Comparison of ENCODE assay signal across 23 cellular contexts in genomic region chr9:126643945-126644527, GRCh38. TPM values are rescaled to one million over a fixed set of nuclear protein-coding genes. Genes with fewer than 3 reads are reported as not detected.
DNase-seq lines count a peak whose midpoint lies in the region; ATAC-seq and TF ChIP-seq lines count a peak whose summit lies in the region.
"Had no signal": no experiment of that assay in that cellular context is flagged by ENCODE, and none has a peak within 500 bp of the region (broad histone marks: within the 10 kb centered on the region; RNA-seq: fewer than 3 reads in every experiment).

No MANE protein-coding gene starts in this region.

- no peak overlapping the region for H2BK120ac ChIP-seq in neuronal stem cell (ENCODE audit: low read depth, low read length)

- no peak for TF ChIP-seq CTCF in HEK293 (tag by site-specific recombination; IDR thresholded peaks at IDR 0.05)
- TF ChIP-seq CTCF in WERI-Rb-1 (IDR thresholded peaks at IDR 0.05; ENCODE audit: low read depth, low read length) = no peak

- H3K9me3 ChIP-seq in HEK293 (ENCODE audit: control insufficient read depth, insufficient read depth, low read depth, low read length) (no peaks in the 10 kb centered on the region), WERI-Rb-1 (ENCODE audit: severe bottlenecking) (no peaks in the 10 kb centered on the region), neuronal stem cell (replicated peaks in 1 of 2; ENCODE audit: control insufficient read depth in 2 of 2, insufficient read depth in 1 of 2, low read depth in 1 of 2, low read length in 2 of 2) (no peaks in the 10 kb centered on the region), Karpas-422 (ENCODE audit: low read length) (no peaks in the 10 kb centered on the region)

- H2BK12ac ChIP-seq in neuronal stem cell (ENCODE audit: low read length) = no peak overlapping the region

- no peak overlapping the region for H2BK15ac ChIP-seq in neuronal stem cell (ENCODE audit: low read length)

- no peak overlapping the region for H3K23ac ChIP-seq in neuronal stem cell (ENCODE audit: low read depth, low read length, poor library complexity)

- H3K4ac ChIP-seq in neuronal stem cell (ENCODE audit: low read length) = no peak overlapping the region

- H3K36me3 ChIP-seq in HEK293 (ENCODE audit: control insufficient read depth in 2 of 2, insufficient read depth in 1 of 2, low read length in 2 of 2) (no peaks in the 10 kb centered on the region), WERI-Rb-1 (no peaks in the 10 kb centered on the region), neuronal stem cell (replicated peaks in 1 of 2; ENCODE audit: control insufficient read depth in 2 of 2, insufficient read depth in 2 of 2, low read length in 2 of 2) (no peaks in the 10 kb centered on the region), Karpas-422 (ENCODE audit: insufficient read depth, low read length) (no peaks in the 10 kb centered on the region)

- no peak overlapping the region for H3K4me3 ChIP-seq in HEK293 (ENCODE audit: low read depth, low read length)
- no peak overlapping the region for H3K4me3 ChIP-seq in WERI-Rb-1 (ENCODE audit: low read depth, low read length)
- H3K4me3 ChIP-seq in neuronal stem cell (ENCODE audit: low read length in 2 of 2) = no peak overlapping the region
- H3K4me3 ChIP-seq in Karpas-422 (ENCODE audit: low read length) = no peak overlapping the region
- H3K4me3 ChIP-seq: GM12878, GM23248 had no signal

- H3K27ac ChIP-seq in HEK293 (ENCODE audit: extremely low read depth, low read depth, low read length) = no peak overlapping the region
- peak overlapping the region; percentile 20; the same call in 1 of the 2 replicates for H3K27ac ChIP-seq in WERI-Rb-1
- no peak overlapping the region for H3K27ac ChIP-seq in neuronal stem cell (replicated peaks; ENCODE audit: low read length)
- H3K27ac ChIP-seq in Karpas-422 (ENCODE audit: low read length) = no peak overlapping the region
- H3K27ac ChIP-seq: 22Rv1, GM23248, RWPE1 had no signal

- no peaks in the 10 kb centered on the region for H3K27me3 ChIP-seq in WERI-Rb-1 (ENCODE audit: insufficient read depth, low read depth, severe bottlenecking)
- peaks cover 0 to 100% (median 54%) of the 10 kb centered on the region in 3 experiments for H3K27me3 ChIP-seq in neuronal stem cell (ENCODE audit: control insufficient read depth in 3 of 3, insufficient read depth in 3 of 3, low read depth in 1 of 3, low read length in 3 of 3)
- no peaks in the 10 kb centered on the region for H3K27me3 ChIP-seq in Karpas-422 (ENCODE audit: low read length)

- peak; percentile 37 for DNase-seq in DMS53 (lab: John Stamatoyannopoulos, UW)
- no peak for DNase-seq in DMS53 treated with DMSO at 0.1 percent for 48 hours (lab: John Stamatoyannopoulos, UW; ENCODE audit: unreplicated experiment)
- peak; percentile 40 for DNase-seq in WERI-Rb-1
- DNase-seq in neuronal stem cell (ENCODE audit: low spot score) = no peak
- DNase-seq in Karpas-422 = no peak
- DNase-seq in left lobe of liver (ENCODE audit: low spot score) = no peak
- DNase-seq: GM23248, KBM-7, MV-4-11, NCI-H1436, NCI-H1930, NCI-H2171, NCI-H446, NCI-H82, SIG-M5 had no signal

- H2AFZ ChIP-seq in neuronal stem cell (ENCODE audit: low read length) (no peak overlapping the region), Karpas-422 (ENCODE audit: low read length) (no peak overlapping the region)
- H2AFZ ChIP-seq: GM23248 had no signal

- WGBS in neuronal stem cell (ENCODE audit: extremely low coverage in 2 of 2, insufficient read length in 2 of 2, insufficient replicate concordance in 1 of 2), 2 donors = no CpG with 5 or more reads among the region's 16 CpGs

- no peaks in the 10 kb centered on the region for H3K79me1 ChIP-seq in neuronal stem cell (ENCODE audit: low read depth, low read length)

- POLR2A ChIA-PET in HEK293 (lab: Yijun Ruan, JAX) = interaction anchor here (1.3 kb wide), 1 partner anchor 31 kb away, joined by 3 read pairs; the partner anchor contains the start of gene LMX1B

- H2BK5ac ChIP-seq in neuronal stem cell (ENCODE audit: low read length) = no peak overlapping the region

- H4K20me1 ChIP-seq in Karpas-422 (ENCODE audit: insufficient read depth, low read depth, low read length) = no peaks in the 10 kb centered on the region; the same call in 1 of the 2 replicates

- H3K14ac ChIP-seq in neuronal stem cell (ENCODE audit: low read length) = no peak overlapping the region

- ATAC-seq in GM18873 (IDR thresholded peaks at IDR 0.05; ENCODE audit: low FRiP score, unreplicated experiment) (no peak), left lobe of liver (no peak)
- ATAC-seq: GM12878, HCT116, HepG2 had no signal

- H2AK5ac ChIP-seq in neuronal stem cell (ENCODE audit: low read depth, low read length) = no peak overlapping the region

- H4K91ac ChIP-seq in neuronal stem cell (ENCODE audit: low read depth, low read length, poor library complexity) = no peak overlapping the region

- peak overlapping the region; percentile 37 for H3K18ac ChIP-seq in neuronal stem cell (ENCODE audit: low read length)

- H3K9ac ChIP-seq in neuronal stem cell (ENCODE audit: low read depth, low read length, poor library complexity) (no peak overlapping the region), Karpas-422 (ENCODE audit: low read length) (no peak overlapping the region)
- H3K9ac ChIP-seq: GM23248 had no signal

- H3K79me2 ChIP-seq in Karpas-422 (ENCODE audit: low read length) = no peaks in the 10 kb centered on the region

- H3K9me2 ChIP-seq in Karpas-422 (replicated peaks; ENCODE audit: insufficient read depth, low read length) = no peaks in the 10 kb centered on the region

- H3K4me2 ChIP-seq in neuronal stem cell (ENCODE audit: insufficient read depth, low read length, poor library complexity, severe bottlenecking) (no peak overlapping the region), Karpas-422 (ENCODE audit: low read depth, low read length, poor library complexity, severe bottlenecking) (no peak overlapping the region)

- CTCF ChIA-PET in HEK293 (lab: Yijun Ruan, JAX) = interaction anchor here (1.1 kb wide), 1 partner anchor 63 kb away, joined by 3 read pairs; no protein-coding TSS in a partner anchor

- H4K8ac ChIP-seq in neuronal stem cell (ENCODE audit: low read depth, low read length) = no peak overlapping the region

- peaks cover 5% of the 10 kb centered on the region; the same call in 1 of the 2 replicates for H3K4me1 ChIP-seq in HEK293 (ENCODE audit: control insufficient read depth, insufficient read depth, low read length)
- H3K4me1 ChIP-seq in neuronal stem cell (ENCODE audit: control insufficient read depth in 2 of 2, insufficient read depth in 1 of 2, low read depth in 1 of 2, low read length in 2 of 2) = peaks cover 0 to 5% of the 10 kb centered on the region in 2 donors
- H3K4me1 ChIP-seq in Karpas-422 (ENCODE audit: low read length) = no peaks in the 10 kb centered on the region

TF ChIP-seq in HEK293, 187 proteins besides CTCF, POLR2A, EP300 and RAD21:
- TF ChIP-seq ZBTB21 (tag by site-specific recombination; IDR thresholded peaks at IDR 0.05) (no peak), PRDM1 (tag by site-specific recombination; IDR thresholded peaks at IDR 0.05) (peak; percentile 61)

RNA-seq across cellular contexts. Expression of gene LMX1B, which starts 30.3 kb away (rescaled TPM):
- polyA plus RNA-seq in neuronal stem cell (2013, experiment 1 of 2) = 0.22 TPM
- polyA plus RNA-seq in neuronal stem cell (2013, experiment 2 of 2) = 0.18 TPM
- not detected in 2 replicates for total RNA-seq in Karpas-422 (2014; rRNA removed; shearing (Covaris generic); ENCODE audit: low replicate concordance)
- total RNA-seq in left lobe of liver = not detected
- total RNA-seq: GM12878, GM23248, HepG2 had no signal
- polyA plus RNA-seq: AG04450, GM12878, GM23248, HepG2 had no signal

Comparison
In these comparisons a context has a peak if more than half of its experiments do, and no peak if none do; other contexts are left out.
1. DNase-seq: peak in DMS53 (single experiment) and WERI-Rb-1 (single experiment); none in DMS53 treated with DMSO at 0.1 percent for 48 hours (single experiment), neuronal stem cell (single experiment), Karpas-422 (single experiment) and left lobe of liver (single experiment).